11 cellular contexts compared by ENCODE assay signal in the genomic region with DNA sequence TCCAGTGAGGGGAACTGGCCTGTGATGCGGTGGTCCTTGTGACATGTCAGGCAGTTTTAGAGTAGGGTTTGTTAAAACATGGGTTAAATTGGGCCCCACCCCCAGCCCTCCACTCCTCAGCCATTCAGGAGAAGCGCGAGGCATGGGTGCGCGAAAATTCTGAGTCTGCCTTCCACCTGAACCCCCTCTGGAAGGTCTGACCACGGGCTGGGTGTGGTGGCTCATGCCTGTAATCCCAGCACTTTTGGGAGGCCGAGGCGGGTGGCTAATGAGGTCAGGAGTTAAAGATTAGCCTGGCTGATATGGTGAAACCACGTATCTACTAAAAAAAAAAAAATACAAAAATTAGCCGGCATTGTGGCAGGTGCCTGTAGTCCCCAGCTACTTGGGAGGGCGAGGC. TPM values are rescaled to one million over a fixed set of nuclear protein-coding genes. Genes with fewer than 3 reads are reported as not detected.
DNase-seq lines count a peak whose midpoint lies in the region; ATAC-seq and TF ChIP-seq lines count a peak whose summit lies in the region.
"Had no signal": no experiment of that assay in that cellular context is flagged by ENCODE, and none has a peak within 500 bp of the region (broad histone marks: within the 10 kb centered on the region; RNA-seq: fewer than 3 reads in every experiment).

No MANE protein-coding gene starts in this region.

- H3K79me2 ChIP-seq in Loucy (ENCODE audit: insufficient read depth, low read length) = peaks cover 63% of the 10 kb centered on the region

- H3K4me1 Mint-ChIP-seq in natural killer cell = peaks cover 16 to 26% of the 10 kb centered on the region in 2 donors

- H3K4me3 ChIP-seq in Loucy (ENCODE audit: low read length, poor library complexity, severe bottlenecking) = peak overlapping the region; percentile 59
- H3K4me3 ChIP-seq in ectodermal cell (ENCODE audit: insufficient read depth, low read depth, low read length) = no peak overlapping the region
- H3K4me3 ChIP-seq in mesenchymal stem cell (ENCODE audit: insufficient read depth in 1 of 2, low read depth in 1 of 2, low read length in 2 of 2) = no peak overlapping the region
- no peak overlapping the region for H3K4me3 ChIP-seq in stomach

- H3K27ac ChIP-seq in ectodermal cell (ENCODE audit: insufficient read depth, low read depth, low read length, poor library complexity, severe bottlenecking) = peak overlapping the region; percentile 77
- peak overlapping the region; percentile 70 for H3K27ac ChIP-seq in mesenchymal stem cell (ENCODE audit: low read length, poor library complexity, severe bottlenecking)
- H3K27ac ChIP-seq in stomach = peak overlapping the region in 4 of 5 donors; percentile 49 to 77 (median 66)

- H4K91ac ChIP-seq in mesenchymal stem cell (ENCODE audit: low read length) = peak overlapping the region; percentile 91

- H3K4me2 ChIP-seq in Loucy (ENCODE audit: low read depth, low read length, poor library complexity, severe bottlenecking) (peak overlapping the region; percentile 83), mesenchymal stem cell (ENCODE audit: low read length, poor library complexity, severe bottlenecking) (peak overlapping the region; percentile 31)

- H3F3A ChIP-seq in Loucy (ENCODE audit: low read depth) = peaks cover 4% of the 10 kb centered on the region; the same call in 1 of the 2 replicates

- DNase-seq in mesenchymal stem cell = no peak
- no peak for DNase-seq in stomach
- no peak for DNase-seq in NCI-H1694 (lab: John Stamatoyannopoulos, UW)
- DNase-seq in GM19240 (ENCODE audit: insufficient read length, low spot score) = no peak
- no peak for DNase-seq in natural killer cell
- DNase-seq: activated CD4-positive, alpha-beta memory T cell treated with anti-CD3 and anti-CD28 coated beads for 36 hours; NCI-H1105 treated with DMSO at 0.1 percent for 48 hours; stimulated activated CD8-positive, alpha-beta memory T cell treated with anti-CD3 and anti-CD28 coated beads, Interleukin-4, amount 100 ng/mL, for 48 hours had no signal

- H2BK5ac ChIP-seq in mesenchymal stem cell (ENCODE audit: low read depth, low read length, poor library complexity, severe bottlenecking) = peak overlapping the region; percentile 67

- H2BK12ac ChIP-seq in mesenchymal stem cell (ENCODE audit: low read length in 2 of 2) = peak overlapping the region; percentile 60 to 99

- H2AFZ ChIP-seq in Loucy (ENCODE audit: low read length) (no peak overlapping the region), mesenchymal stem cell (ENCODE audit: low read depth, low read length) (no peak overlapping the region)

- no peak overlapping the region for H3K27ac Mint-ChIP-seq in natural killer cell

- TF ChIP-seq CTCF in Loucy (conservative IDR thresholded peaks at IDR 0.05; ENCODE audit: low read length) (no peak), stomach (IDR thresholded peaks at IDR 0.05) (no peak), natural killer cell (IDR thresholded peaks at IDR 0.05) (no peak)

- WGBS in ectodermal cell, 2 experiments = 81 to 85% methylated on average over 11 of the region's 11 CpGs
- WGBS in mesenchymal stem cell = 94% methylated on average over 8 of the region's 11 CpGs
- WGBS in stomach, 5 donors = 44 to 65% (median 52%) methylated on average over 11 of the region's 11 CpGs

- no peak for ATAC-seq in GM21390 (IDR thresholded peaks at IDR 0.05; ENCODE audit: unreplicated experiment)
- ATAC-seq in natural killer cell = no peak

- peak overlapping the region; percentile 96 for H4K8ac ChIP-seq in mesenchymal stem cell (ENCODE audit: low read length)

- H3K36me3 Mint-ChIP-seq in natural killer cell = no peaks in the 10 kb centered on the region

- no peak for TF ChIP-seq POLR2A in stomach (IDR thresholded peaks at IDR 0.05)

- H3K9me3 Mint-ChIP-seq in natural killer cell = no peaks in the 10 kb centered on the region
- H3K9me3 Mint-ChIP-seq: activated CD4-positive, alpha-beta memory T cell treated with anti-CD3 and anti-CD28 coated beads for 36 hours had no signal

- H3K4me1 ChIP-seq in Loucy (ENCODE audit: insufficient read depth, low read length, poor library complexity, severe bottlenecking) (peaks cover 45% of the 10 kb centered on the region), ectodermal cell (ENCODE audit: control insufficient read depth, insufficient read depth, low read length) (peaks cover 55% of the 10 kb centered on the region), mesenchymal stem cell (ENCODE audit: control insufficient read depth, insufficient read depth, low read depth, low read length) (peaks cover 64% of the 10 kb centered on the region), stomach (peaks cover 59 to 78% (median 69%) of the 10 kb centered on the region in 4 donors)

- intact Hi-C loops in stomach (cut with DNase I; ENCODE audit: low total_unique reads) (no loop called here), natural killer cell (cut with micrococcal nuclease) (no loop called here)

- H3K14ac ChIP-seq in mesenchymal stem cell (ENCODE audit: low read length in 2 of 2) = peak overlapping the region in 1 of 2 experiments; percentile 90

- no peak for TF ChIP-seq EP300 in stomach (IDR thresholded peaks at IDR 0.05)

- H2AK5ac ChIP-seq in mesenchymal stem cell (ENCODE audit: low read length, severe bottlenecking) = peak overlapping the region; percentile 57

- no peaks in the 10 kb centered on the region for H3K27me3 ChIP-seq in Loucy (ENCODE audit: insufficient read depth, low read length, poor library complexity, severe bottlenecking)
- no peaks in the 10 kb centered on the region for H3K27me3 ChIP-seq in ectodermal cell (ENCODE audit: control insufficient read depth, insufficient read depth, low read length, poor library complexity, severe bottlenecking)
- H3K27me3 ChIP-seq in mesenchymal stem cell (ENCODE audit: control insufficient read depth in 1 of 2, insufficient read depth in 1 of 2, low read length in 2 of 2) = no peaks in the 10 kb centered on the region
- H3K27me3 ChIP-seq in stomach = no peaks in the 10 kb centered on the region

- peak overlapping the region; percentile 62 to 94 for H3K4ac ChIP-seq in mesenchymal stem cell (ENCODE audit: low read depth in 1 of 2, low read length in 2 of 2)

- peaks cover 10% of the 10 kb centered on the region for H4K20me1 ChIP-seq in Loucy (ENCODE audit: insufficient read depth, low read length, poor library complexity, severe bottlenecking)

- H3K23ac ChIP-seq in mesenchymal stem cell (ENCODE audit: low read length in 2 of 2) = peak overlapping the region in 1 of 2 experiments; percentile 92

- H3K18ac ChIP-seq in mesenchymal stem cell (ENCODE audit: low read depth in 1 of 2, low read length in 2 of 2) = peak overlapping the region; percentile 79 to 96

- no peak overlapping the region for H3K4me3 Mint-ChIP-seq in natural killer cell
- H3K4me3 Mint-ChIP-seq: activated CD4-positive, alpha-beta memory T cell treated with anti-CD3 and anti-CD28 coated beads for 36 hours had no signal

- peaks cover 13% of the 10 kb centered on the region for H3K79me1 ChIP-seq in mesenchymal stem cell (replicated peaks; ENCODE audit: low read length, poor library complexity, severe bottlenecking)

- H3K27me3 Mint-ChIP-seq in natural killer cell (ENCODE audit: low read depth in 2 of 2) = no peaks in the 10 kb centered on the region
- H3K27me3 Mint-ChIP-seq: activated CD4-positive, alpha-beta memory T cell treated with anti-CD3 and anti-CD28 coated beads for 36 hours had no signal

- H3K9me3 ChIP-seq in Loucy (ENCODE audit: insufficient read depth, low read depth, low read length) (peaks cover 4% of the 10 kb centered on the region; the same call in 1 of the 2 replicates), ectodermal cell (ENCODE audit: control insufficient read depth, low read length) (no peaks in the 10 kb centered on the region), mesenchymal stem cell (ENCODE audit: control insufficient read depth, low read length) (peaks cover 6% of the 10 kb centered on the region), stomach (no peaks in the 10 kb centered on the region)

- H3K9ac ChIP-seq in Loucy (ENCODE audit: low read depth, low read length, poor library complexity, severe bottlenecking) (peak overlapping the region; percentile 67), mesenchymal stem cell (ENCODE audit: low read length) (peak overlapping the region; percentile 13)

- H3K36me3 ChIP-seq in Loucy (ENCODE audit: insufficient read depth, low read length) (peaks cover 8% of the 10 kb centered on the region), ectodermal cell (ENCODE audit: control insufficient read depth, insufficient read depth, low read length) (no peaks in the 10 kb centered on the region), mesenchymal stem cell (ENCODE audit: control insufficient read depth in 1 of 2, insufficient read depth in 2 of 2, low read depth in 1 of 2, low read length in 2 of 2) (peaks cover 9 to 45% of the 10 kb centered on the region in 2 experiments), stomach (peaks cover 0 to 5% (median 2%) of the 10 kb centered on the region in 4 donors)

- peak overlapping the region; percentile 96 for H2BK120ac ChIP-seq in mesenchymal stem cell (ENCODE audit: low read depth, low read length)

- peak overlapping the region; percentile 39 for H2BK15ac ChIP-seq in mesenchymal stem cell (ENCODE audit: low read depth, poor library complexity, severe bottlenecking)

- H3K9me2 ChIP-seq in Loucy (replicated peaks; ENCODE audit: low read depth, low read length) = no peaks in the 10 kb centered on the region

RNA-seq across cellular contexts. Expression of gene SKI, which starts 51.8 kb away (rescaled TPM):
- 43.0 TPM for polyA plus RNA-seq in ectodermal cell (2013, experiment 1 of 4)
- 48.2 TPM for polyA plus RNA-seq in ectodermal cell (2013, experiment 2 of 4)
- polyA plus RNA-seq in ectodermal cell (2013, experiment 3 of 4) = 31.6 TPM
- 32.5 TPM for polyA plus RNA-seq in ectodermal cell (2013, experiment 4 of 4)
- 43.3 TPM for polyA plus RNA-seq in mesenchymal stem cell (2013, experiment 1 of 2)
- polyA plus RNA-seq in mesenchymal stem cell (2013, experiment 2 of 2) = 44.2 TPM
- 10 to 100 TPM; 18.7 to 84.0 (median 32.7) TPM for total RNA-seq in stomach
- polyA plus RNA-seq in stomach = 10 to 100 TPM in 2 of 3 donors, 1 to 10 TPM in 1; 7.4 to 14.8 (median 13.9) TPM
- total RNA-seq in natural killer cell = 100 to 1,000 TPM in 2 of 3 donors, 10 to 100 TPM in 1; 96.9 to 145 (median 140) TPM
